ENCODE assay signal across 22 cellular contexts in genomic region chr9:94909965-94910730, GRCh38.
DNase-seq lines count a peak whose midpoint lies in the region; ATAC-seq and TF ChIP-seq lines count a peak whose summit lies in the region.
"Had no signal": no experiment of that assay in that cellular context is flagged by ENCODE, and none has a peak within 500 bp of the region (broad histone marks: within the 10 kb centered on the region; RNA-seq: fewer than 3 reads in every experiment).

No MANE protein-coding gene starts in this region.

- peaks cover 88% of the 10 kb centered on the region for H3K4me1 Mint-ChIP-seq in chondrocyte (ENCODE audit: low read depth)
- H3K4me1 Mint-ChIP-seq: memory B cell had no signal

- peak overlapping the region; percentile 98 for H3K27ac Mint-ChIP-seq in chondrocyte (ENCODE audit: unreplicated experiment)
- H3K27ac Mint-ChIP-seq: activated naive CD8-positive, alpha-beta T cell; memory B cell; WTC11 had no signal

- CTCF ChIA-PET in RWPE1 (lab: Yijun Ruan, JAX) = no interaction called here

- no peak overlapping the region for H3K4me3 Mint-ChIP-seq in chondrocyte (ENCODE audit: unreplicated experiment)
- H3K4me3 Mint-ChIP-seq: activated naive CD8-positive, alpha-beta T cell; memory B cell; WTC11 had no signal

- no peaks in the 10 kb centered on the region for H3K36me3 Mint-ChIP-seq in chondrocyte (ENCODE audit: low read depth)
- H3K36me3 Mint-ChIP-seq: memory B cell, WTC11 had no signal

- H3K27me3 Mint-ChIP-seq in chondrocyte (ENCODE audit: low read depth) = no peaks in the 10 kb centered on the region
- H3K27me3 Mint-ChIP-seq: activated naive CD8-positive, alpha-beta T cell; memory B cell had no signal

- H3K4me1 ChIP-seq in lung (ENCODE audit: control insufficient read depth in 2 of 2, insufficient read depth in 2 of 2, low read length in 2 of 2) = peaks cover 7 to 11% of the 10 kb centered on the region in 2 donors

- H3K36me3 ChIP-seq in lung (ENCODE audit: control insufficient read depth in 2 of 2, insufficient read depth in 2 of 2, low read length in 2 of 2) = no peaks in the 10 kb centered on the region
- H3K36me3 ChIP-seq: colonic mucosa, gastroesophageal sphincter, suprapubic skin had no signal

- H3K27ac ChIP-seq in RWPE1 (peak overlapping the region; percentile 15), lung (ENCODE audit: low read depth in 1 of 2, low read length in 1 of 2) (peak overlapping the region in 1 of 2 donors; percentile 59), substantia nigra (ENCODE audit: low read depth, low read length, poor library complexity, severe bottlenecking) (peak overlapping the region; percentile 86)
- H3K27ac ChIP-seq: colonic mucosa, suprapubic skin had no signal

- no peaks in the 10 kb centered on the region for H3K27me3 ChIP-seq in lung (ENCODE audit: control insufficient read depth, insufficient read depth)
- H3K27me3 ChIP-seq: colonic mucosa, gastroesophageal sphincter, suprapubic skin had no signal

- DNase-seq in RWPE1 (ENCODE audit: low spot score) (no peak), chondrocyte (ENCODE audit: low spot score) (no peak), lung (ENCODE audit: low spot score) (peak; percentile 24), substantia nigra (lab: John Stamatoyannopoulos, UW) (no peak), nucleus accumbens (lab: John Stamatoyannopoulos, UW) (no peak), AG20443 (ENCODE audit: low spot score) (no peak), NCI-H1417 (lab: John Stamatoyannopoulos, UW) (no peak)
- DNase-seq in activated effector memory CD4-positive, alpha-beta T cell treated with Interleukin-2 at 50 U/mL for 16 hours = no peak
- DNase-seq: activated CD4-positive, alpha-beta T cell treated with anti-CD3 and anti-CD28 coated beads, Interleukin-2, amount 50 U/mL, for 1 hour; colonic mucosa; EL; islet precursor cell; NCI-H1105 treated with DMSO at 0.1 percent for 48 hours; NCI-H2081 treated with DMSO at 0.1 percent for 48 hours; occipital lobe; T-helper 9 cell had no signal

- no peaks in the 10 kb centered on the region for H3K9me3 ChIP-seq in lung (ENCODE audit: control insufficient read depth in 2 of 2, insufficient read depth in 1 of 2, low read length in 1 of 2)
- H3K9me3 ChIP-seq: colonic mucosa, gastroesophageal sphincter, suprapubic skin had no signal

- TF ChIP-seq CTCF in RWPE1 (conservative IDR thresholded peaks at IDR 0.05; ENCODE audit: low read depth) (no peak), chondrocyte (IDR thresholded peaks at IDR 0.05) (no peak), lung (IDR thresholded peaks at IDR 0.05; ENCODE audit: control extremely low read depth, extremely low read depth) (no peak)

- WGBS in lung, 2 donors = 90 to 93% methylated on average over 20 of the region's 20 CpGs

- no peak for ATAC-seq in lung (ENCODE audit: insufficient read depth, low FRiP score)
- ATAC-seq: gastroesophageal sphincter, WTC11 had no signal

- POLR2A ChIA-PET in RWPE1 (lab: Yijun Ruan, JAX; ENCODE audit: low non-redundant PET) = no interaction called here

- peaks cover 4% of the 10 kb centered on the region for H3K9me3 Mint-ChIP-seq in chondrocyte (ENCODE audit: low read depth)
- H3K9me3 Mint-ChIP-seq: memory B cell, WTC11 had no signal

- no peak overlapping the region for H3K4me3 ChIP-seq in lung
- H3K4me3 ChIP-seq: colonic mucosa, gastroesophageal sphincter, skin epidermis, suprapubic skin had no signal
